2 cellular contexts compared by ENCODE assay signal in the genomic region with DNA sequence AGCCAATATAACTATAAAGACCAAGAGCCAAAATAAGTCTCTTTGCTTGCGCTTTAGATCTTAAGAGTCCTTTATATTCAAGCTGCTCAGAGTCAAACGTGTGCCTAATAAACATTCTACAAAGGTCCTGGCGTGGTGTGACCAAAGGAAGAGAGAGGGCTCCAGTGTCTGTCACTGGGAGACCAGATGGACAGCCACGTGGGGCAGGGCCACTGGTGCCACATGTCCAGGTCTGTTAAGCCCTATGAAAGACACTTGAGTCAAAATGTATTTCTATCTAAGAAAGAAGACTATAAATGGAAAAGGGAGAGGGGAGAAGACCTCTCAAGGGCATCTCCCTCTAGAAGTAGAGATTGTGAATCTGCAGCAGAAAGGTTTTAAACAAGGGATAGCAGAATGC.
TF ChIP-seq lines count a peak whose summit lies in the region.

No MANE protein-coding gene starts in this region.

TF ChIP-seq in A549, 52 proteins besides CTCF, POLR2A, EP300 and RAD21 (continued from another document):
- TF ChIP-seq KDM5A (IDR thresholded peaks at IDR 0.05) = no peak
- TF ChIP-seq POLR2AphosphoS2 (conservative IDR thresholded peaks at IDR 0.05; ENCODE audit: low read length) = no peak
- TF ChIP-seq CBX2 (IDR thresholded peaks at IDR 0.05; ENCODE audit: borderline replicate concordance, low read depth) = no peak
- TF ChIP-seq RCOR1 (IDR thresholded peaks at IDR 0.05; ENCODE audit: low read depth, low read length) = no peak
- TF ChIP-seq NR3C1 (IDR thresholded peaks at IDR 0.05) = no peak
- TF ChIP-seq, protein P1, sequence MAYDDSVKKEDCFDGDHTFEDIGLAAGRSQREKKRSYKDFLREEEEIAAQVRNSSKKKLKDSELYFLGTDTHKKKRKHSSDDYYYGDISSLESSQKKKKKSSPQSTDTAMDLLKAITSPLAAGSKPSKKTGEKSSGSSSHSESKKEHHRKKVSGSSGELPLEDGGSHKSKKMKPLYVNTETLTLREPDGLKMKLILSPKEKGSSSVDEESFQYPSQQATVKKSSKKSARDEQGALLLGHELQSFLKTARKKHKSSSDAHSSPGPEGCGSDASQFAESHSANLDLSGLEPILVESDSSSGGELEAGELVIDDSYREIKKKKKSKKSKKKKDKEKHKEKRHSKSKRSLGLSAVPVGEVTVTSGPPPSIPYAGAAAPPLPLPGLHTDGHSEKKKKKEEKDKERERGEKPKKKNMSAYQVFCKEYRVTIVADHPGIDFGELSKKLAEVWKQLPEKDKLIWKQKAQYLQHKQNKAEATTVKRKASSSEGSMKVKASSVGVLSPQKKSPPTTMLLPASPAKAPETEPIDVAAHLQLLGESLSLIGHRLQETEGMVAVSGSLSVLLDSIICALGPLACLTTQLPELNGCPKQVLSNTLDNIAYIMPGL (CRISPR knock-in tag; IDR thresholded peaks at IDR 0.05; ENCODE audit: borderline replicate concordance) = no peak
- no peak for TF ChIP-seq CBX8 (IDR thresholded peaks at IDR 0.05)
- TF ChIP-seq NFE2L2 (conservative IDR thresholded peaks at IDR 0.05; ENCODE audit: low read length) = no peak
- no peak for TF ChIP-seq PHF8 (IDR thresholded peaks at IDR 0.05; ENCODE audit: borderline replicate concordance, low read depth)
- TF ChIP-seq JUN (IDR thresholded peaks at IDR 0.05) = no peak
- TF ChIP-seq SREBF2 (IDR thresholded peaks at IDR 0.05) = no peak
- TF ChIP-seq, protein P2, sequence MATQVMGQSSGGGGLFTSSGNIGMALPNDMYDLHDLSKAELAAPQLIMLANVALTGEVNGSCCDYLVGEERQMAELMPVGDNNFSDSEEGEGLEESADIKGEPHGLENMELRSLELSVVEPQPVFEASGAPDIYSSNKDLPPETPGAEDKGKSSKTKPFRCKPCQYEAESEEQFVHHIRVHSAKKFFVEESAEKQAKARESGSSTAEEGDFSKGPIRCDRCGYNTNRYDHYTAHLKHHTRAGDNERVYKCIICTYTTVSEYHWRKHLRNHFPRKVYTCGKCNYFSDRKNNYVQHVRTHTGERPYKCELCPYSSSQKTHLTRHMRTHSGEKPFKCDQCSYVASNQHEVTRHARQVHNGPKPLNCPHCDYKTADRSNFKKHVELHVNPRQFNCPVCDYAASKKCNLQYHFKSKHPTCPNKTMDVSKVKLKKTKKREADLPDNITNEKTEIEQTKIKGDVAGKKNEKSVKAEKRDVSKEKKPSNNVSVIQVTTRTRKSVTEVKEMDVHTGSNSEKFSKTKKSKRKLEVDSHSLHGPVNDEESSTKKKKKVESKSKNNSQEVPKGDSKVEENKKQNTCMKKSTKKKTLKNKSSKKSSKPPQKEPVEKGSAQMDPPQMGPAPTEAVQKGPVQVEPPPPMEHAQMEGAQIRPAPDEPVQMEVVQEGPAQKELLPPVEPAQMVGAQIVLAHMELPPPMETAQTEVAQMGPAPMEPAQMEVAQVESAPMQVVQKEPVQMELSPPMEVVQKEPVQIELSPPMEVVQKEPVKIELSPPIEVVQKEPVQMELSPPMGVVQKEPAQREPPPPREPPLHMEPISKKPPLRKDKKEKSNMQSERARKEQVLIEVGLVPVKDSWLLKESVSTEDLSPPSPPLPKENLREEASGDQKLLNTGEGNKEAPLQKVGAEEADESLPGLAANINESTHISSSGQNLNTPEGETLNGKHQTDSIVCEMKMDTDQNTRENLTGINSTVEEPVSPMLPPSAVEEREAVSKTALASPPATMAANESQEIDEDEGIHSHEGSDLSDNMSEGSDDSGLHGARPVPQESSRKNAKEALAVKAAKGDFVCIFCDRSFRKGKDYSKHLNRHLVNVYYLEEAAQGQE (IDR thresholded peaks at IDR 0.05) = no peak
- no peak for TF ChIP-seq FOXS1 (CRISPR knock-in tag; IDR thresholded peaks at IDR 0.05)
- TF ChIP-seq, protein P3, sequence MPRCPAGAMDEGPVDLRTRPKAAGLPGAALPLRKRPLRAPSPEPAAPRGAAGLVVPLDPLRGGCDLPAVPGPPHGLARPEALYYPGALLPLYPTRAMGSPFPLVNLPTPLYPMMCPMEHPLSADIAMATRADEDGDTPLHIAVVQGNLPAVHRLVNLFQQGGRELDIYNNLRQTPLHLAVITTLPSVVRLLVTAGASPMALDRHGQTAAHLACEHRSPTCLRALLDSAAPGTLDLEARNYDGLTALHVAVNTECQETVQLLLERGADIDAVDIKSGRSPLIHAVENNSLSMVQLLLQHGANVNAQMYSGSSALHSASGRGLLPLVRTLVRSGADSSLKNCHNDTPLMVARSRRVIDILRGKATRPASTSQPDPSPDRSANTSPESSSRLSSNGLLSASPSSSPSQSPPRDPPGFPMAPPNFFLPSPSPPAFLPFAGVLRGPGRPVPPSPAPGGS (IDR thresholded peaks at IDR 0.05) = no peak
- TF ChIP-seq, protein P4, sequence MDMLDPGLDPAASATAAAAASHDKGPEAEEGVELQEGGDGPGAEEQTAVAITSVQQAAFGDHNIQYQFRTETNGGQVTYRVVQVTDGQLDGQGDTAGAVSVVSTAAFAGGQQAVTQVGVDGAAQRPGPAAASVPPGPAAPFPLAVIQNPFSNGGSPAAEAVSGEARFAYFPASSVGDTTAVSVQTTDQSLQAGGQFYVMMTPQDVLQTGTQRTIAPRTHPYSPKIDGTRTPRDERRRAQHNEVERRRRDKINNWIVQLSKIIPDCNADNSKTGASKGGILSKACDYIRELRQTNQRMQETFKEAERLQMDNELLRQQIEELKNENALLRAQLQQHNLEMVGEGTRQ (IDR thresholded peaks at IDR 0.05) = no peak
- no peak for TF ChIP-seq TFCP2L1 (CRISPR knock-in tag; IDR thresholded peaks at IDR 0.05)

TF ChIP-seq in HCT116, 20 proteins besides CTCF, POLR2A, EP300 and RAD21 (continued from another document):
- TF ChIP-seq, protein P5, sequence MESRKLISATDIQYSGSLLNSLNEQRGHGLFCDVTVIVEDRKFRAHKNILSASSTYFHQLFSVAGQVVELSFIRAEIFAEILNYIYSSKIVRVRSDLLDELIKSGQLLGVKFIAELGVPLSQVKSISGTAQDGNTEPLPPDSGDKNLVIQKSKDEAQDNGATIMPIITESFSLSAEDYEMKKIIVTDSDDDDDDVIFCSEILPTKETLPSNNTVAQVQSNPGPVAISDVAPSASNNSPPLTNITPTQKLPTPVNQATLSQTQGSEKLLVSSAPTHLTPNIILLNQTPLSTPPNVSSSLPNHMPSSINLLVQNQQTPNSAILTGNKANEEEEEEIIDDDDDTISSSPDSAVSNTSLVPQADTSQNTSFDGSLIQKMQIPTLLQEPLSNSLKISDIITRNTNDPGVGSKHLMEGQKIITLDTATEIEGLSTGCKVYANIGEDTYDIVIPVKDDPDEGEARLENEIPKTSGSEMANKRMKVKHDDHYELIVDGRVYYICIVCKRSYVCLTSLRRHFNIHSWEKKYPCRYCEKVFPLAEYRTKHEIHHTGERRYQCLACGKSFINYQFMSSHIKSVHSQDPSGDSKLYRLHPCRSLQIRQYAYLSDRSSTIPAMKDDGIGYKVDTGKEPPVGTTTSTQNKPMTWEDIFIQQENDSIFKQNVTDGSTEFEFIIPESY (IDR thresholded peaks at IDR 0.05; ENCODE audit: extremely low read depth, insufficient replicate concordance, low read length) = no peak
- TF ChIP-seq, protein P6, sequence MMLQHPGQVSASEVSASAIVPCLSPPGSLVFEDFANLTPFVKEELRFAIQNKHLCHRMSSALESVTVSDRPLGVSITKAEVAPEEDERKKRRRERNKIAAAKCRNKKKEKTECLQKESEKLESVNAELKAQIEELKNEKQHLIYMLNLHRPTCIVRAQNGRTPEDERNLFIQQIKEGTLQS (IDR thresholded peaks at IDR 0.05) = no peak
- TF ChIP-seq, protein P2 (IDR thresholded peaks at IDR 0.05; ENCODE audit: low read depth) = no peak
- TF ChIP-seq EZH2 (IDR thresholded peaks at IDR 0.05) = no peak
- no peak for TF ChIP-seq YY1 (IDR thresholded peaks at IDR 0.05; ENCODE audit: extremely low read depth, insufficient replicate concordance, low read depth, low read length)
- TF ChIP-seq ZNF274 (IDR thresholded peaks at IDR 0.05; ENCODE audit: low read depth, low read length) = no peak
- TF ChIP-seq SIN3A (IDR thresholded peaks at IDR 0.05; ENCODE audit: low read depth) = no peak
- no peak for TF ChIP-seq FOSL1 (IDR thresholded peaks at IDR 0.05; ENCODE audit: low read depth)
